In genomic region chr16:57308041-57308440, GRCh38 we compare ENCODE assay signal across 1 cellular context.
TF ChIP-seq lines count a peak whose summit lies in the region.

No MANE protein-coding gene starts in this region.

TF ChIP-seq in HepG2, 621 proteins besides CTCF, POLR2A, EP300 and RAD21:
- TF ChIP-seq THAP8 (CRISPR knock-in tag; IDR thresholded peaks at IDR 0.05; ENCODE audit: borderline replicate concordance) (0 out of 2 replicates have a peak, but pooled peaks have one; percentile 22), EED (CRISPR knock-in tag; IDR thresholded peaks at IDR 0.05) (no peak), JUND (CRISPR knock-in tag; IDR thresholded peaks at IDR 0.05) (peak; percentile 17; the same call in 1 of the 2 replicates), MAZ (IDR thresholded peaks at IDR 0.05; ENCODE audit: borderline replicate concordance, low read depth, low read length) (no peak), MAZ (CRISPR knock-in tag; IDR thresholded peaks at IDR 0.05; ENCODE audit: low read depth) (0 out of 2 replicates have a peak, but pooled peaks have one; percentile 11), SOX5 (CRISPR knock-in tag; IDR thresholded peaks at IDR 0.05; ENCODE audit: borderline replicate concordance) (no peak), ZMYM3 (CRISPR knock-in tag; IDR thresholded peaks at IDR 0.05) (0 out of 2 replicates have a peak, but pooled peaks have one; percentile 23)
